Comparison of ENCODE assay signal across 1 cellular context in the genomic region with DNA sequence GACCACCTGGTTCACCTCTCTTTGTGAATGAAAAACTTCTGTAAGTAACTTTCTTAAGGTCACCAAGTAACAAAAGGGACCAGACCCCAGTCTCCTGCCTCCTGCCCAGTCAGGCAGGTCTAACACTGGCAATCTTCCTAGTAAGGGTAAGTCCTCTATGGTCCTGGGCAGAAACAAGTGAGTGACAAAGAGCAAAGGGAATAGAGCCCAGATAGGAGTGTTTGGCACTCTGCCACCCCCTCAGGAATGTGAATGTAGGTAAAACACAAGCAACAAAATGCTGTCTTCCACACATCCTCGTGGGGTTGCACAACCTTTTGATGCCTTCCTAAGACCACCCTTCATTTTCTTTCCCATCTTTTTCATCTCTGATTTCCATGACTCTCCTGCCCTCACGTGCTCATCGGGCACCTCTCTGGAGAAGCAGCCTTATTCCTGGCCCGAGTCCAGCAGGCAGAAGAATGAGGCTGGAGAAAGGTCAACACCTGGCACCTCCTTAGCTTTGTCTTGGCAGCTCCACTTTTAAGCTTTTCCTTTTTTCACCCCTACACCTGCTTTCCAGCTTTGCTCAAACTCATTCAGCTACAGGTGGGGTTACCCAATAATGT.
TF ChIP-seq lines count a peak whose summit lies in the region.

No MANE protein-coding gene starts in this region.

TF ChIP-seq in Ishikawa, 13 proteins besides CTCF, POLR2A, EP300 and RAD21 (continued from another document):
- TF ChIP-seq, protein P1, sequence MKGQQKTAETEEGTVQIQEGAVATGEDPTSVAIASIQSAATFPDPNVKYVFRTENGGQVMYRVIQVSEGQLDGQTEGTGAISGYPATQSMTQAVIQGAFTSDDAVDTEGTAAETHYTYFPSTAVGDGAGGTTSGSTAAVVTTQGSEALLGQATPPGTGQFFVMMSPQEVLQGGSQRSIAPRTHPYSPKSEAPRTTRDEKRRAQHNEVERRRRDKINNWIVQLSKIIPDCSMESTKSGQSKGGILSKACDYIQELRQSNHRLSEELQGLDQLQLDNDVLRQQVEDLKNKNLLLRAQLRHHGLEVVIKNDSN (IDR thresholded peaks at IDR 0.05) = peak; percentile 74
